Comparison of ENCODE assay signal across 35 cellular contexts in genomic region chr2:43146083-43146482, GRCh38.
DNase-seq lines count a peak whose midpoint lies in the region; ATAC-seq and TF ChIP-seq lines count a peak whose summit lies in the region.
"Had no signal": no experiment of that assay in that cellular context is flagged by ENCODE, and none has a peak within 500 bp of the region (broad histone marks: within the 10 kb centered on the region; RNA-seq: fewer than 3 reads in every experiment).

No MANE protein-coding gene starts in this region.

- POLR2A ChIA-PET in WTC11 (lab: Charles Lee), result no interaction called here
- POLR2A ChIA-PET in naive thymus-derived CD4-positive, alpha-beta T cell (lab: Charles Lee), result interaction anchor here (37.0 to 43.2 kb wide), 3 partner anchors 6 to 72 kb away, joined by 1274 to 1899 read pairs (median 1274); partner anchors contain the start of gene ZFP36L2

- H3K4me3 Mint-ChIP-seq in WTC11, result no peak overlapping the region
- H3K4me3 Mint-ChIP-seq in naive thymus-derived CD4-positive, alpha-beta T cell, result peak overlapping the region in 4 of 10 donors; percentile 2 to 8 (median 6)
- no peak overlapping the region for H3K4me3 Mint-ChIP-seq in type B pancreatic cell
- no peak overlapping the region for H3K4me3 Mint-ChIP-seq in endothelial cell (ENCODE audit: unreplicated experiment)
- H3K4me3 Mint-ChIP-seq: activated naive CD8-positive, alpha-beta T cell treated with anti-CD3 and anti-CD28 coated beads for 36 hours; CD8-positive, alpha-beta T cell; natural killer cell treated with Interleukin-12 subunit alpha and Interleukin-12 subunit beta and Interleukin-15 and Interleukin-18, amount 100 ng/mL, for 72 hours; stimulated activated naive CD8-positive, alpha-beta T cell treated with anti-CD3 and anti-CD28 coated beads, Interleukin-15, amount 100 ng/mL, for 72 hours had no signal

- H3K9me3 ChIP-seq in left ventricle myocardium inferior (replicated peaks) (no peaks in the 10 kb centered on the region), thymus (ENCODE audit: control insufficient read depth) (no peaks in the 10 kb centered on the region)
- no peaks in the 10 kb centered on the region for H3K9me3 ChIP-seq in naive thymus-derived CD4-positive, alpha-beta T cell (ENCODE audit: control insufficient read depth in 2 of 3, low read length in 3 of 3)
- H3K9me3 ChIP-seq: right atrium auricular region, spleen, thoracic aorta, uterus had no signal

- CTCF ChIA-PET in WTC11 (lab: Charles Lee), result interaction anchor here (1.1 kb wide), 1 partner anchor 84 kb away, joined by 3 read pairs; no protein-coding TSS in a partner anchor
- CTCF ChIA-PET in naive thymus-derived CD4-positive, alpha-beta T cell (lab: Charles Lee), result no interaction called here

- intact Hi-C loops in left ventricle myocardium inferior (cut with micrococcal nuclease) (no loop called here), Right ventricle myocardium superior (cut with DNase I) (no loop called here)
- intact Hi-C loops in naive thymus-derived CD4-positive, alpha-beta T cell (cut with micrococcal nuclease), result no loop called here

- peaks cover 15% of the 10 kb centered on the region for H3K4me1 Mint-ChIP-seq in WTC11
- peaks cover 43 to 93% (median 63%) of the 10 kb centered on the region in 7 donors for H3K4me1 Mint-ChIP-seq in naive thymus-derived CD4-positive, alpha-beta T cell
- peaks cover 22% of the 10 kb centered on the region for H3K4me1 Mint-ChIP-seq in type B pancreatic cell (ENCODE audit: unreplicated experiment)
- peaks cover 6% of the 10 kb centered on the region for H3K4me1 Mint-ChIP-seq in endothelial cell (ENCODE audit: unreplicated experiment)

- H3K27ac ChIP-seq in left ventricle myocardium inferior (replicated peaks) (no peak overlapping the region), thymus (ENCODE audit: low read depth) (peak overlapping the region; percentile 52)
- H3K27ac ChIP-seq in naive thymus-derived CD4-positive, alpha-beta T cell (ENCODE audit: low read depth, low read length), result no peak overlapping the region
- H3K27ac ChIP-seq: cardiac muscle cell, coronary artery, right atrium auricular region, thoracic aorta, uterus, VCaP had no signal

- H3K27me3 ChIP-seq in left ventricle myocardium inferior (ENCODE audit: low read depth) (no peaks in the 10 kb centered on the region), thymus (ENCODE audit: control insufficient read depth, insufficient read depth) (no peaks in the 10 kb centered on the region)
- no peaks in the 10 kb centered on the region for H3K27me3 ChIP-seq in naive thymus-derived CD4-positive, alpha-beta T cell (ENCODE audit: control insufficient read depth in 2 of 2, insufficient read depth in 2 of 2, low read length in 2 of 2)
- H3K27me3 ChIP-seq: cardiac muscle cell, right atrium auricular region, spleen, uterus had no signal

- 0 out of 2 replicates have a peak, but pooled peaks cover 3% of the 10 kb centered on the region for H3K9me3 Mint-ChIP-seq in WTC11
- H3K9me3 Mint-ChIP-seq in naive thymus-derived CD4-positive, alpha-beta T cell, result no peaks in the 10 kb centered on the region
- H3K9me3 Mint-ChIP-seq in type B pancreatic cell, result no peaks in the 10 kb centered on the region
- no peaks in the 10 kb centered on the region for H3K9me3 Mint-ChIP-seq in endothelial cell (ENCODE audit: unreplicated experiment)
- H3K9me3 Mint-ChIP-seq: CD8-positive, alpha-beta T cell; natural killer cell treated with Interleukin-12 subunit alpha and Interleukin-12 subunit beta and Interleukin-15 and Interleukin-18, amount 100 ng/mL, for 72 hours had no signal

- TF ChIP-seq CTCF in left ventricle myocardium inferior (IDR thresholded peaks at IDR 0.05; ENCODE audit: borderline replicate concordance), result peak; percentile 9
- TF ChIP-seq CTCF in WTC11 (IDR thresholded peaks at IDR 0.05), result no peak
- no peak for TF ChIP-seq CTCF in type B pancreatic cell (conservative IDR thresholded peaks at IDR 0.05)
- TF ChIP-seq CTCF in endothelial cell (IDR thresholded peaks at IDR 0.05; ENCODE audit: unreplicated experiment), result no peak

- no peaks in the 10 kb centered on the region for H3K36me3 Mint-ChIP-seq in WTC11
- peaks cover 0 to 13% (median 0%) of the 10 kb centered on the region in 5 donors for H3K36me3 Mint-ChIP-seq in naive thymus-derived CD4-positive, alpha-beta T cell
- H3K36me3 Mint-ChIP-seq in type B pancreatic cell, result no peaks in the 10 kb centered on the region
- H3K36me3 Mint-ChIP-seq in endothelial cell (ENCODE audit: low read depth, unreplicated experiment), result no peaks in the 10 kb centered on the region
- H3K36me3 Mint-ChIP-seq: CD8-positive, alpha-beta T cell; natural killer cell treated with Interleukin-12 subunit alpha and Interleukin-12 subunit beta and Interleukin-15 and Interleukin-18, amount 100 ng/mL, for 72 hours had no signal

- H3K4me3 ChIP-seq in left ventricle myocardium inferior (no peak overlapping the region), thymus (ENCODE audit: low read length) (no peak overlapping the region)
- no peak overlapping the region for H3K4me3 ChIP-seq in naive thymus-derived CD4-positive, alpha-beta T cell (ENCODE audit: low read length)
- H3K4me3 ChIP-seq: cardiac muscle cell, coronary artery, right atrium auricular region, spleen, thoracic aorta, uterus had no signal

- H3K27ac Mint-ChIP-seq in WTC11 (no peak overlapping the region), type B pancreatic cell (no peak overlapping the region), endothelial cell (ENCODE audit: unreplicated experiment) (no peak overlapping the region)
- peak overlapping the region in 8 of 9 donors; percentile 69 to 92 (median 78) for H3K27ac Mint-ChIP-seq in naive thymus-derived CD4-positive, alpha-beta T cell
- H3K27ac Mint-ChIP-seq: activated naive CD8-positive, alpha-beta T cell treated with anti-CD3 and anti-CD28 coated beads for 36 hours; CD8-positive, alpha-beta T cell; stimulated activated naive CD8-positive, alpha-beta T cell treated with anti-CD3 and anti-CD28 coated beads, Interleukin-15, amount 100 ng/mL, for 72 hours had no signal

- peaks cover 12% of the 10 kb centered on the region for H3K4me1 ChIP-seq in left ventricle myocardium inferior
- peaks cover 19 to 60% of the 10 kb centered on the region in 2 donors for H3K4me1 ChIP-seq in naive thymus-derived CD4-positive, alpha-beta T cell (ENCODE audit: control insufficient read depth in 2 of 2, insufficient read depth in 2 of 2, low read length in 2 of 2)
- H3K4me1 ChIP-seq in thymus (ENCODE audit: control insufficient read depth, insufficient read depth, low read length), result peaks cover 61% of the 10 kb centered on the region
- H3K4me1 ChIP-seq: right atrium auricular region, uterus had no signal

- no peak for ATAC-seq in Right ventricle myocardium superior (ENCODE audit: poor library complexity)
- ATAC-seq in WTC11, result peak; percentile 74
- no peak for ATAC-seq in naive thymus-derived CD4-positive, alpha-beta T cell
- ATAC-seq: CD8-positive, alpha-beta T cell; natural killer cell treated with Interleukin-12 subunit alpha and Interleukin-12 subunit beta and Interleukin-15 and Interleukin-18, amount 100 ng/mL, for 72 hours; stimulated activated naive CD8-positive, alpha-beta T cell treated with anti-CD3 and anti-CD28 coated beads, Interleukin-15, amount 100 ng/mL, for 72 hours had no signal

- H3K36me3 ChIP-seq in left ventricle myocardium inferior (no peaks in the 10 kb centered on the region), thymus (ENCODE audit: control insufficient read depth, insufficient read depth) (no peaks in the 10 kb centered on the region)
- H3K36me3 ChIP-seq in naive thymus-derived CD4-positive, alpha-beta T cell (ENCODE audit: control insufficient read depth in 2 of 3, insufficient read depth in 3 of 3, low read length in 3 of 3), result no peaks in the 10 kb centered on the region
- H3K36me3 ChIP-seq: cardiac muscle cell, right atrium auricular region, spleen, thoracic aorta, uterus had no signal

- H3K27me3 Mint-ChIP-seq in WTC11 (ENCODE audit: low read depth) (no peaks in the 10 kb centered on the region; the same call in 1 of the 2 replicates), type B pancreatic cell (no peaks in the 10 kb centered on the region), endothelial cell (ENCODE audit: unreplicated experiment) (peaks cover 2% of the 10 kb centered on the region)
- no peaks in the 10 kb centered on the region for H3K27me3 Mint-ChIP-seq in naive thymus-derived CD4-positive, alpha-beta T cell
- H3K27me3 Mint-ChIP-seq: activated naive CD8-positive, alpha-beta T cell treated with anti-CD3 and anti-CD28 coated beads for 36 hours; natural killer cell treated with Interleukin-12 subunit alpha and Interleukin-12 subunit beta and Interleukin-15 and Interleukin-18, amount 100 ng/mL, for 72 hours; stimulated activated naive CD8-positive, alpha-beta T cell treated with anti-CD3 and anti-CD28 coated beads, Interleukin-15, amount 100 ng/mL, for 72 hours had no signal

- DNase-seq in left ventricle myocardium inferior (no peak), Right ventricle myocardium superior (no peak), WTC11 (ENCODE audit: low spot score) (no peak), type B pancreatic cell (ENCODE audit: extremely low spot score, unreplicated experiment) (no peak), NCI-H2227 treated with DMSO at 0.1 percent for 48 hours (lab: John Stamatoyannopoulos, UW) (no peak), endothelial cell (ENCODE audit: low spot score) (no peak)
- no peak for DNase-seq in naive thymus-derived CD4-positive, alpha-beta T cell
- DNase-seq: activated CD4-positive, alpha-beta T cell treated with anti-CD3 and anti-CD28 coated beads for 4 hours; activated CD8-positive, alpha-beta memory T cell treated with anti-CD3 and anti-CD28 coated beads for 24 hours; activated naive CD8-positive, alpha-beta T cell treated with anti-CD3 and anti-CD28 coated beads for 36 hours; activated T-cell treated with anti-CD3 and anti-CD28 coated beads for 4 hours; aorta; CD8-positive, alpha-beta T cell; DMS 273 treated with DMSO at 0.1 percent for 48 hours; effector memory CD4-positive, alpha-beta T cell; erythroblast; IMR-90; MV-4-11; NCI-H1436; NCI-H2081; NCI-H226; NCI-H69; SIG-M5; spleen; stimulated activated CD8-positive, alpha-beta memory T cell treated with anti-CD3 and anti-CD28 coated beads, Interleukin-4, amount 100 ng/mL, for 48 hours; stimulated activated naive CD8-positive, alpha-beta T cell treated with anti-CD3 and anti-CD28 coated beads, Interleukin-15, amount 100 ng/mL, for 72 hours; T-helper 9 cell; uterus had no signal

- 71% methylated on average over 5 of the region's 5 CpGs for WGBS in thymus

TF ChIP-seq in WTC11, 78 proteins besides CTCF, POLR2A, EP300 and RAD21 (continues in another document):
- peak; percentile 22; the same call in 1 of the 2 replicates for TF ChIP-seq HMGA2 (CRISPR knock-in tag; IDR thresholded peaks at IDR 0.05)
- no peak for TF ChIP-seq E2F4 (CRISPR knock-in tag; IDR thresholded peaks at IDR 0.05; ENCODE audit: borderline replicate concordance, low read depth)

Comparison
In these comparisons a context has a peak if more than half of its experiments do, and no peak if none do; other contexts are left out.
1. H3K27ac Mint-ChIP-seq: peak in naive thymus-derived CD4-positive, alpha-beta T cell (8 of 9); none in WTC11 (single experiment), type B pancreatic cell (single experiment) and endothelial cell (single experiment).